ENCODE assay signal across 2 cellular contexts in the genomic region with DNA sequence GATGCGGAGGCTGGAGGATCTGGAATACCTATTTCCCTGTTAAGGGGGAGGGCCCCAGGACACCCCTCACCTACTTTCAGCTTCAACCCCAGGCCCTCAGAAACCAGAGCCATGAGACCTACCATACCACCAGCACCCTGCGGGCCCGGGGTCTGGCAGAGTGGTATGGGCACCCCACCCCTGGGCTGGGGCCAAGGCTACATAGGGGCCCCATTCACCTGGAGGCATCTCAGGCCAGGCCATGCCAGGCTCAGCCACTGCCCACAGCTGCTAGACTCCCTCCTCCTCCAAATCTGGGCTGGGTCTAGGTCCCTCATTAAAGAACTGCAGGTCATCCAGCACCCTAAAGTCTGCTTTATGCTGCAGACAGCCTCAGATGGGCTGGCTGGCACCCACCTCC.
TF ChIP-seq lines count a peak whose summit lies in the region.

No MANE protein-coding gene starts in this region.

TF ChIP-seq in GM23338, 12 proteins besides CTCF, POLR2A, EP300 and RAD21:
- TF ChIP-seq ZNF331 (CRISPR knock-in tag; IDR thresholded peaks at IDR 0.05; ENCODE audit: low read depth): no peak
- 0 out of 2 replicates have a peak, but pooled peaks have one; percentile 23 for TF ChIP-seq POLR2AphosphoS5 (IDR thresholded peaks at IDR 0.05; ENCODE audit: low read depth)
- TF ChIP-seq, protein P1, sequence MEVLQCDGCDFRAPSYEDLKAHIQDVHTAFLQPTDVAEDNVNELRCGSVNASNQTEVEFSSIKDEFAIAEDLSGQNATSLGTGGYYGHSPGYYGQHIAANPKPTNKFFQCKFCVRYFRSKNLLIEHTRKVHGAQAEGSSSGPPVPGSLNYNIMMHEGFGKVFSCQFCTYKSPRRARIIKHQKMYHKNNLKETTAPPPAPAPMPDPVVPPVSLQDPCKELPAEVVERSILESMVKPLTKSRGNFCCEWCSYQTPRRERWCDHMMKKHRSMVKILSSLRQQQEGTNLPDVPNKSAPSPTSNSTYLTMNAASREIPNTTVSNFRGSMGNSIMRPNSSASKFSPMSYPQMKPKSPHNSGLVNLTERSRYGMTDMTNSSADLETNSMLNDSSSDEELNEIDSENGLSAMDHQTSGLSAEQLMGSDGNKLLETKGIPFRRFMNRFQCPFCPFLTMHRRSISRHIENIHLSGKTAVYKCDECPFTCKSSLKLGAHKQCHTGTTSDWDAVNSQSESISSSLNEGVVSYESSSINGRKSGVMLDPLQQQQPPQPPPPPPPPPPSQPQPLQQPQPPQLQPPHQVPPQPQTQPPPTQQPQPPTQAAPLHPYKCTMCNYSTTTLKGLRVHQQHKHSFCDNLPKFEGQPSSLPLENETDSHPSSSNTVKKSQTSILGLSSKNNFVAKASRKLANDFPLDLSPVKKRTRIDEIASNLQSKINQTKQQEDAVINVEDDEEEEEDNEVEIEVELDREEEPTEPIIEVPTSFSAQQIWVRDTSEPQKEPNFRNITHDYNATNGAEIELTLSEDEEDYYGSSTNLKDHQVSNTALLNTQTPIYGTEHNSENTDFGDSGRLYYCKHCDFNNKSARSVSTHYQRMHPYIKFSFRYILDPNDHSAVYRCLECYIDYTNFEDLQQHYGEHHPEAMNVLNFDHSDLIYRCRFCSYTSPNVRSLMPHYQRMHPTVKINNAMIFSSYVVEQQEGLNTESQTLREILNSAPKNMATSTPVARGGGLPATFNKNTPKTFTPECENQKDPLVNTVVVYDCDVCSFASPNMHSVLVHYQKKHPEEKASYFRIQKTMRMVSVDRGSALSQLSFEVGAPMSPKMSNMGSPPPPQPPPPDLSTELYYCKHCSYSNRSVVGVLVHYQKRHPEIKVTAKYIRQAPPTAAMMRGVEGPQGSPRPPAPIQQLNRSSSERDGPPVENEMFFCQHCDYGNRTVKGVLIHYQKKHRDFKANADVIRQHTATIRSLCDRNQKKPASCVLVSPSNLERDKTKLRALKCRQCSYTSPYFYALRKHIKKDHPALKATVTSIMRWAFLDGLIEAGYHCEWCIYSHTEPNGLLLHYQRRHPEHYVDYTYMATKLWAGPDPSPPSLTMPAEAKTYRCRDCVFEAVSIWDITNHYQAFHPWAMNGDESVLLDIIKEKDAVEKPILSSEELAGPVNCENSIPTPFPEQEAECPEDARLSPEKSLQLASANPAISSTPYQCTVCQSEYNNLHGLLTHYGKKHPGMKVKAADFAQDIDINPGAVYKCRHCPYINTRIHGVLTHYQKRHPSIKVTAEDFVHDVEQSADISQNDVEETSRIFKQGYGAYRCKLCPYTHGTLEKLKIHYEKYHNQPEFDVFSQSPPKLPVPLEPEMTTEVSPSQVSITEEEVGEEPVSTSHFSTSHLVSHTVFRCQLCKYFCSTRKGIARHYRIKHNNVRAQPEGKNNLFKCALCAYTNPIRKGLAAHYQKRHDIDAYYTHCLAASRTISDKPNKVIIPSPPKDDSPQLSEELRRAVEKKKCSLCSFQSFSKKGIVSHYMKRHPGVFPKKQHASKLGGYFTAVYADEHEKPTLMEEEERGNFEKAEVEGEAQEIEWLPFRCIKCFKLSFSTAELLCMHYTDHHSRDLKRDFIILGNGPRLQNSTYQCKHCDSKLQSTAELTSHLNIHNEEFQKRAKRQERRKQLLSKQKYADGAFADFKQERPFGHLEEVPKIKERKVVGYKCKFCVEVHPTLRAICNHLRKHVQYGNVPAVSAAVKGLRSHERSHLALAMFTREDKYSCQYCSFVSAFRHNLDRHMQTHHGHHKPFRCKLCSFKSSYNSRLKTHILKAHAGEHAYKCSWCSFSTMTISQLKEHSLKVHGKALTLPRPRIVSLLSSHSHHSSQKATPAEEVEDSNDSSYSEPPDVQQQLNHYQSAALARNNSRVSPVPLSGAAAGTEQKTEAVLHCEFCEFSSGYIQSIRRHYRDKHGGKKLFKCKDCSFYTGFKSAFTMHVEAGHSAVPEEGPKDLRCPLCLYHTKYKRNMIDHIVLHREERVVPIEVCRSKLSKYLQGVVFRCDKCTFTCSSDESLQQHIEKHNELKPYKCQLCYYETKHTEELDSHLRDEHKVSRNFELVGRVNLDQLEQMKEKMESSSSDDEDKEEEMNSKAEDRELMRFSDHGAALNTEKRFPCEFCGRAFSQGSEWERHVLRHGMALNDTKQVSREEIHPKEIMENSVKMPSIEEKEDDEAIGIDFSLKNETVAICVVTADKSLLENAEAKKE (CRISPR knock-in tag; IDR thresholded peaks at IDR 0.05): no peak

TF ChIP-seq in GM12878, 131 proteins besides CTCF, POLR2A, EP300 and RAD21:
- TF ChIP-seq CHD1 (IDR thresholded peaks at IDR 0.05; ENCODE audit: low read depth, low read length) (no peak), KLF5 (IDR thresholded peaks at IDR 0.05; ENCODE audit: partially characterized antibody) (no peak), CHD2 (IDR thresholded peaks at IDR 0.05; ENCODE audit: borderline replicate concordance, low read depth, low read length) (no peak), EED (IDR thresholded peaks at IDR 0.05; ENCODE audit: low read depth) (no peak), YBX1 (IDR thresholded peaks at IDR 0.05) (no peak), NR2C1 (IDR thresholded peaks at IDR 0.05) (no peak), POLR2AphosphoS5 (IDR thresholded peaks at IDR 0.05; ENCODE audit: low read length) (no peak; the same call in none of the 2 replicates), TBL1XR1 (IDR thresholded peaks at IDR 0.05; ENCODE audit: low read depth, low read length) (no peak), PAX8 (IDR thresholded peaks at IDR 0.05) (no peak), ZNF274 (IDR thresholded peaks at IDR 0.05; ENCODE audit: insufficient read depth, insufficient read length) (no peak), NFYA (IDR thresholded peaks at IDR 0.05; ENCODE audit: borderline replicate concordance, low read depth, low read length) (no peak), STAT3 (IDR thresholded peaks at IDR 0.05; ENCODE audit: low read depth, low read length) (no peak), ATF7 (IDR thresholded peaks at IDR 0.05; ENCODE audit: low read depth) (no peak)
- TF ChIP-seq, protein P2, sequence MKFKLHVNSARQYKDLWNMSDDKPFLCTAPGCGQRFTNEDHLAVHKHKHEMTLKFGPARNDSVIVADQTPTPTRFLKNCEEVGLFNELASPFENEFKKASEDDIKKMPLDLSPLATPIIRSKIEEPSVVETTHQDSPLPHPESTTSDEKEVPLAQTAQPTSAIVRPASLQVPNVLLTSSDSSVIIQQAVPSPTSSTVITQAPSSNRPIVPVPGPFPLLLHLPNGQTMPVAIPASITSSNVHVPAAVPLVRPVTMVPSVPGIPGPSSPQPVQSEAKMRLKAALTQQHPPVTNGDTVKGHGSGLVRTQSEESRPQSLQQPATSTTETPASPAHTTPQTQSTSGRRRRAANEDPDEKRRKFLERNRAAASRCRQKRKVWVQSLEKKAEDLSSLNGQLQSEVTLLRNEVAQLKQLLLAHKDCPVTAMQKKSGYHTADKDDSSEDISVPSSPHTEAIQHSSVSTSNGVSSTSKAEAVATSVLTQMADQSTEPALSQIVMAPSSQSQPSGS (IDR thresholded peaks at IDR 0.05; ENCODE audit: low read length): no peak
- TF ChIP-seq, protein P3, sequence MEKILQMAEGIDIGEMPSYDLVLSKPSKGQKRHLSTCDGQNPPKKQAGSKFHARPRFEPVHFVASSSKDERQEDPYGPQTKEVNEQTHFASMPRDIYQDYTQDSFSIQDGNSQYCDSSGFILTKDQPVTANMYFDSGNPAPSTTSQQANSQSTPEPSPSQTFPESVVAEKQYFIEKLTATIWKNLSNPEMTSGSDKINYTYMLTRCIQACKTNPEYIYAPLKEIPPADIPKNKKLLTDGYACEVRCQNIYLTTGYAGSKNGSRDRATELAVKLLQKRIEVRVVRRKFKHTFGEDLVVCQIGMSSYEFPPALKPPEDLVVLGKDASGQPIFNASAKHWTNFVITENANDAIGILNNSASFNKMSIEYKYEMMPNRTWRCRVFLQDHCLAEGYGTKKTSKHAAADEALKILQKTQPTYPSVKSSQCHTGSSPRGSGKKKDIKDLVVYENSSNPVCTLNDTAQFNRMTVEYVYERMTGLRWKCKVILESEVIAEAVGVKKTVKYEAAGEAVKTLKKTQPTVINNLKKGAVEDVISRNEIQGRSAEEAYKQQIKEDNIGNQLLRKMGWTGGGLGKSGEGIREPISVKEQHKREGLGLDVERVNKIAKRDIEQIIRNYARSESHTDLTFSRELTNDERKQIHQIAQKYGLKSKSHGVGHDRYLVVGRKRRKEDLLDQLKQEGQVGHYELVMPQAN (conservative IDR thresholded peaks at IDR 0.05): no peak
- TF ChIP-seq, protein P4, sequence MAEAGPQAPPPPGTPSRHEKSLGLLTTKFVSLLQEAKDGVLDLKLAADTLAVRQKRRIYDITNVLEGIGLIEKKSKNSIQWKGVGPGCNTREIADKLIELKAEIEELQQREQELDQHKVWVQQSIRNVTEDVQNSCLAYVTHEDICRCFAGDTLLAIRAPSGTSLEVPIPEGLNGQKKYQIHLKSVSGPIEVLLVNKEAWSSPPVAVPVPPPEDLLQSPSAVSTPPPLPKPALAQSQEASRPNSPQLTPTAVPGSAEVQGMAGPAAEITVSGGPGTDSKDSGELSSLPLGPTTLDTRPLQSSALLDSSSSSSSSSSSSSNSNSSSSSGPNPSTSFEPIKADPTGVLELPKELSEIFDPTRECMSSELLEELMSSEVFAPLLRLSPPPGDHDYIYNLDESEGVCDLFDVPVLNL (IDR thresholded peaks at IDR 0.05; ENCODE audit: low read depth, low read length): no peak
- TF ChIP-seq, protein P5, sequence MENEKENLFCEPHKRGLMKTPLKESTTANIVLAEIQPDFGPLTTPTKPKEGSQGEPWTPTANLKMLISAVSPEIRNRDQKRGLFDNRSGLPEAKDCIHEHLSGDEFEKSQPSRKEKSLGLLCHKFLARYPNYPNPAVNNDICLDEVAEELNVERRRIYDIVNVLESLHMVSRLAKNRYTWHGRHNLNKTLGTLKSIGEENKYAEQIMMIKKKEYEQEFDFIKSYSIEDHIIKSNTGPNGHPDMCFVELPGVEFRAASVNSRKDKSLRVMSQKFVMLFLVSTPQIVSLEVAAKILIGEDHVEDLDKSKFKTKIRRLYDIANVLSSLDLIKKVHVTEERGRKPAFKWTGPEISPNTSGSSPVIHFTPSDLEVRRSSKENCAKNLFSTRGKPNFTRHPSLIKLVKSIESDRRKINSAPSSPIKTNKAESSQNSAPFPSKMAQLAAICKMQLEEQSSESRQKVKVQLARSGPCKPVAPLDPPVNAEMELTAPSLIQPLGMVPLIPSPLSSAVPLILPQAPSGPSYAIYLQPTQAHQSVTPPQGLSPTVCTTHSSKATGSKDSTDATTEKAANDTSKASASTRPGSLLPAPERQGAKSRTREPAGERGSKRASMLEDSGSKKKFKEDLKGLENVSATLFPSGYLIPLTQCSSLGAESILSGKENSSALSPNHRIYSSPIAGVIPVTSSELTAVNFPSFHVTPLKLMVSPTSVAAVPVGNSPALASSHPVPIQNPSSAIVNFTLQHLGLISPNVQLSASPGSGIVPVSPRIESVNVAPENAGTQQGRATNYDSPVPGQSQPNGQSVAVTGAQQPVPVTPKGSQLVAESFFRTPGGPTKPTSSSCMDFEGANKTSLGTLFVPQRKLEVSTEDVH (IDR thresholded peaks at IDR 0.05; ENCODE audit: low read depth, partially characterized antibody): no peak
- TF ChIP-seq, protein P6, sequence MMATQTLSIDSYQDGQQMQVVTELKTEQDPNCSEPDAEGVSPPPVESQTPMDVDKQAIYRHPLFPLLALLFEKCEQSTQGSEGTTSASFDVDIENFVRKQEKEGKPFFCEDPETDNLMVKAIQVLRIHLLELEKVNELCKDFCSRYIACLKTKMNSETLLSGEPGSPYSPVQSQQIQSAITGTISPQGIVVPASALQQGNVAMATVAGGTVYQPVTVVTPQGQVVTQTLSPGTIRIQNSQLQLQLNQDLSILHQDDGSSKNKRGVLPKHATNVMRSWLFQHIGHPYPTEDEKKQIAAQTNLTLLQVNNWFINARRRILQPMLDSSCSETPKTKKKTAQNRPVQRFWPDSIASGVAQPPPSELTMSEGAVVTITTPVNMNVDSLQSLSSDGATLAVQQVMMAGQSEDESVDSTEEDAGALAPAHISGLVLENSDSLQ (IDR thresholded peaks at IDR 0.05): no peak
- TF ChIP-seq, protein P7, sequence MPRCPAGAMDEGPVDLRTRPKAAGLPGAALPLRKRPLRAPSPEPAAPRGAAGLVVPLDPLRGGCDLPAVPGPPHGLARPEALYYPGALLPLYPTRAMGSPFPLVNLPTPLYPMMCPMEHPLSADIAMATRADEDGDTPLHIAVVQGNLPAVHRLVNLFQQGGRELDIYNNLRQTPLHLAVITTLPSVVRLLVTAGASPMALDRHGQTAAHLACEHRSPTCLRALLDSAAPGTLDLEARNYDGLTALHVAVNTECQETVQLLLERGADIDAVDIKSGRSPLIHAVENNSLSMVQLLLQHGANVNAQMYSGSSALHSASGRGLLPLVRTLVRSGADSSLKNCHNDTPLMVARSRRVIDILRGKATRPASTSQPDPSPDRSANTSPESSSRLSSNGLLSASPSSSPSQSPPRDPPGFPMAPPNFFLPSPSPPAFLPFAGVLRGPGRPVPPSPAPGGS (IDR thresholded peaks at IDR 0.05; ENCODE audit: borderline replicate concordance, insufficient read depth, low read depth, low read length, poor library complexity, severe bottlenecking): no peak
- TF ChIP-seq, protein P8, sequence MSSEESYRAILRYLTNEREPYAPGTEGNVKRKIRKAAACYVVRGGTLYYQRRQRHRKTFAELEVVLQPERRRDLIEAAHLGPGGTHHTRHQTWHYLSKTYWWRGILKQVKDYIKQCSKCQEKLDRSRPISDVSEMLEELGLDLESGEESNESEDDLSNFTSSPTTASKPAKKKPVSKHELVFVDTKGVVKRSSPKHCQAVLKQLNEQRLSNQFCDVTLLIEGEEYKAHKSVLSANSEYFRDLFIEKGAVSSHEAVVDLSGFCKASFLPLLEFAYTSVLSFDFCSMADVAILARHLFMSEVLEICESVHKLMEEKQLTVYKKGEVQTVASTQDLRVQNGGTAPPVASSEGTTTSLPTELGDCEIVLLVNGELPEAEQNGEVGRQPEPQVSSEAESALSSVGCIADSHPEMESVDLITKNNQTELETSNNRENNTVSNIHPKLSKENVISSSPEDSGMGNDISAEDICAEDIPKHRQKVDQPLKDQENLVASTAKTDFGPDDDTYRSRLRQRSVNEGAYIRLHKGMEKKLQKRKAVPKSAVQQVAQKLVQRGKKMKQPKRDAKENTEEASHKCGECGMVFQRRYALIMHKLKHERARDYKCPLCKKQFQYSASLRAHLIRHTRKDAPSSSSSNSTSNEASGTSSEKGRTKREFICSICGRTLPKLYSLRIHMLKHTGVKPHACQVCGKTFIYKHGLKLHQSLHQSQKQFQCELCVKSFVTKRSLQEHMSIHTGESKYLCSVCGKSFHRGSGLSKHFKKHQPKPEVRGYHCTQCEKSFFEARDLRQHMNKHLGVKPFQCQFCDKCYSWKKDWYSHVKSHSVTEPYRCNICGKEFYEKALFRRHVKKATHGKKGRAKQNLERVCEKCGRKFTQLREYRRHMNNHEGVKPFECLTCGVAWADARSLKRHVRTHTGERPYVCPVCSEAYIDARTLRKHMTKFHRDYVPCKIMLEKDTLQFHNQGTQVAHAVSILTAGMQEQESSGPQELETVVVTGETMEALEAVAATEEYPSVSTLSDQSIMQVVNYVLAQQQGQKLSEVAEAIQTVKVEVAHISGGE (CRISPR knock-in tag; IDR thresholded peaks at IDR 0.05): no peak
